8 cellular contexts compared by ENCODE assay signal in the genomic region with DNA sequence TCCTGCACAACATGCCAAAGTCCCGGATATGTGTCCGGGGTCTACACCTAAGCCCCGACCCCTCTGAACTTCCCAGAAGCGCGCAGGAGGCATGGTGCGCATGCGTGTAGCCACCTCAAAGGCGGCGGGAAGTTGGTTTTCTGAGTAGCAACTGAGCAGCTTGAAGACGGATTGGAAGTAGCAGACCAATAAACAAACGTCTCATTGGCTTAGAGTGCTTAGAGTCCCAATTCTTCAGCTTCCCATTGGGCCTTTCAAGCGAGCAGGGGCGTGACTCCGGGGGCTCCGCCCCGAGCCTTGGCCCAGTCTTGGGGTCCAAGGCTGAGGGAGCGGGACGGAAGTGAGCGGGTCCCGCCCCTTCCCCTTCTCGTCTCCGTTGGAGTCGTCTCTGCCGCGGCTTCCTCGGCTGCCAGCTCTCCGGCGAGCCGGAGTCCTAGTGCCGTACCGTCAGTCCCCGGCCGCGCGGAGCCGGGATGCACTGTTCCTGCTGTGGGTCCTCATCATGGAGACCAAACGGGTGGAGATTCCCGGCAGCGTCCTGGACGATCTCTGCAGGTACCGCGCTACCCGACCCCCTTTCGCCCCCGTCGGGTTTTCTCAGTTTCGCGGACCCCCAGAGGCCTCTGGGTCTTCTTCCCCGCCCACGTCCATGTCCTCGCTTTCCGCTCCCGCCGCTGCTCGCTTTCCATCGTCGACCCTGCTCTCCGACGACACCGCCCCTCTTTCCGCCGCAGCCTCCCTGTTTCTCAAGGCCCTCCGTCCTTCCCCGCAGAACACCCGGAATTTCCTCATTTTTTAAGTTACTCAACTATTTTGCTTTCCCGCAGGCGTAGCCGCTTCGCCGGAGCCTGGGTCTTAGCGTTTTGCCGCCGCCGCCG. TPM values are rescaled to one million over a fixed set of nuclear protein-coding genes. Genes with fewer than 3 reads are reported as not detected.
DNase-seq lines count a peak whose midpoint lies in the region; ATAC-seq and TF ChIP-seq lines count a peak whose summit lies in the region.

A gene (plus strand): TSS at position 367 of the 878 bp plus-strand sequence. CDS start 136 bp downstream, at position 503.

- H3K4me3 Mint-ChIP-seq in T-helper 17 cell, result peak within 1 kb of the TSS; percentile 99

- DNase-seq in NCI-H1694 treated with DMSO at 0.1 percent for 48 hours (lab: John Stamatoyannopoulos, UW), result peak; percentile 99
- peak; percentile 88 to 94 (median 89) for DNase-seq in T-helper 17 cell
- peak; percentile 32 to 98 (median 89) for DNase-seq in amygdala (lab: John Stamatoyannopoulos, UW)
- DNase-seq in left cardiac atrium, result peak; percentile 96
- DNase-seq in posterior vena cava (ENCODE audit: low spot score), result peak; percentile 98
- DNase-seq in upper lobe of right lung, result peak; percentile 96

- peaks cover 19% of the 10 kb centered on the region for H3K4me1 ChIP-seq in upper lobe of right lung

- H3K9me3 ChIP-seq in T-helper 17 cell (ENCODE audit: control insufficient read depth, low read length, poor library complexity, severe bottlenecking), result no peaks in the 10 kb centered on the region
- no peaks in the 10 kb centered on the region for H3K9me3 ChIP-seq in upper lobe of right lung

- peaks cover 34% of the 10 kb centered on the region for H3K4me1 Mint-ChIP-seq in T-helper 17 cell

- intact Hi-C loops in left cardiac atrium (cut with DNase I) (no loop called here), posterior vena cava (cut with DNase I) (no loop called here), upper lobe of right lung (cut with DNase I) (no loop called here)

- ATAC-seq in HG02885 (IDR thresholded peaks at IDR 0.05; ENCODE audit: poor library complexity, unreplicated experiment), result peak; percentile 96
- peak; percentile 95 for ATAC-seq in T-helper 17 cell
- ATAC-seq in left cardiac atrium, result peak; percentile 99
- ATAC-seq in upper lobe of right lung, result peak; percentile 99

- no peaks in the 10 kb centered on the region for H3K27me3 ChIP-seq in upper lobe of right lung

- peak within 1 kb of the TSS; percentile 89 for H3K27ac ChIP-seq in upper lobe of right lung

- H3K27ac Mint-ChIP-seq in T-helper 17 cell, result peak within 1 kb of the TSS; percentile 98

- TF ChIP-seq CTCF in upper lobe of right lung (IDR thresholded peaks at IDR 0.05), result no peak

- H3K36me3 Mint-ChIP-seq in T-helper 17 cell (ENCODE audit: low read depth), result peaks cover 5% of the 10 kb centered on the region

- peak within 1 kb of the TSS; percentile 79 for H3K4me3 ChIP-seq in upper lobe of right lung

- H3K36me3 ChIP-seq in upper lobe of right lung, result peaks cover 8% of the 10 kb centered on the region

- no peaks in the 10 kb centered on the region for H3K27me3 Mint-ChIP-seq in T-helper 17 cell

- peak; percentile 96 for TF ChIP-seq POLR2A in GM15510 (IDR thresholded peaks at IDR 0.05; ENCODE audit: borderline replicate concordance, extremely low read depth, insufficient read length)

RNA-seq across cellular contexts. Expression of the gene that starts here (rescaled TPM):
- total RNA-seq in T-helper 17 cell (10 to 100 TPM; 80.0 to 83.6 TPM), left cardiac atrium (10 to 100 TPM; 21.5 to 23.7 TPM), posterior vena cava (10 to 100 TPM; 31.7 to 32.2 TPM), upper lobe of right lung (51.1 TPM)

Comparison
In these comparisons a context has a peak if more than half of its experiments do, and no peak if none do; other contexts are left out.
1. Peak in every context shown above with its lines: DNase-seq, ATAC-seq, H3K4me3 ChIP-seq and H3K27ac ChIP-seq.